ENCODE assay signal across 1 cellular context in the genomic region with DNA sequence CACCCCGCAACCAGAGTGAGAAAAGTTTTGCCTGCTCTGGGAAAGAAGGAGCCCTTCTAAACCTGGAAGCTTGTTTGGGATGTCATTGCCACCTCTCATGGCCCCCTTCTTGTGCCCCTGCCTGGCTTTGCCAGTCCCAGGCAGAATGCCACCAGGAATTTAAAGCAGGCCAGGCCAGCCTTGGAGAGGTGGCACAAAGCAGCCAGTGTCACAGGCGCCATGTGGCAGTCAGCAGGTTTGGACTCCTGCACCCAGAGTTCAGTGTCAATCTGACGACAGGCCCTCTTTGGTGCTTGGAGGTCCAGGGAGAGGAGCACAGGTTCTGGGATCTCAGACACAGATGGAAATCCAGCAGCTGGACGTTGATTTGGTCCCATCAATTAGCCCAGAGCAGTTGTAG.
TF ChIP-seq lines count a peak whose summit lies in the region.

No MANE protein-coding gene starts in this region.

TF ChIP-seq in HepG2, 621 proteins besides CTCF, POLR2A, EP300 and RAD21 (continued from another document):
- TF ChIP-seq NRL (CRISPR knock-in tag; IDR thresholded peaks at IDR 0.05; ENCODE audit: borderline replicate concordance): no peak
